Comparison of ENCODE assay signal across 1 cellular context in genomic region chr16:15932939-15933338, GRCh38.
TF ChIP-seq lines count a peak whose summit lies in the region.

No MANE protein-coding gene starts in this region.

TF ChIP-seq in K562, 482 proteins besides CTCF, POLR2A, EP300 and RAD21:
- TF ChIP-seq ZC3H8 (IDR thresholded peaks at IDR 0.05): no peak
- TF ChIP-seq ZBTB1 (CRISPR knock-in tag; IDR thresholded peaks at IDR 0.05; ENCODE audit: borderline replicate concordance, low read depth): no peak
- TF ChIP-seq RBBP5 (IDR thresholded peaks at IDR 0.05; ENCODE audit: borderline replicate concordance, insufficient read depth, low read length, poor library complexity, severe bottlenecking): no peak
- no peak for TF ChIP-seq PATZ1 (CRISPR knock-in tag; IDR thresholded peaks at IDR 0.05; ENCODE audit: borderline replicate concordance)
- TF ChIP-seq ZBTB17 (CRISPR knock-in tag; IDR thresholded peaks at IDR 0.05): no peak
- no peak for TF ChIP-seq POLR2B (IDR thresholded peaks at IDR 0.05; ENCODE audit: low read depth, partially characterized antibody)
- TF ChIP-seq MEF2A (IDR thresholded peaks at IDR 0.05; ENCODE audit: control insufficient read depth, low read depth, low read length): no peak
- TF ChIP-seq PRPF4 (IDR thresholded peaks at IDR 0.05; ENCODE audit: insufficient read depth, low read depth, low read length, poor library complexity, severe bottlenecking): no peak
- TF ChIP-seq NFRKB (IDR thresholded peaks at IDR 0.05; ENCODE audit: low read depth): no peak
- peak in 1 of 2 experiments; percentile 58; a peak in 2 of 4 replicates for TF ChIP-seq FOXA3 (CRISPR knock-in tag; conservative IDR thresholded peaks at IDR 0.05 in 1 of 2, IDR thresholded peaks at IDR 0.05 in 1 of 2)
- peak; percentile 52 for TF ChIP-seq MEIS2 (IDR thresholded peaks at IDR 0.05; ENCODE audit: partially characterized antibody)
- no peak for TF ChIP-seq NFXL1 (CRISPR knock-in tag; IDR thresholded peaks at IDR 0.05)
